Comparison of ENCODE assay signal across 16 cellular contexts in the genomic region with DNA sequence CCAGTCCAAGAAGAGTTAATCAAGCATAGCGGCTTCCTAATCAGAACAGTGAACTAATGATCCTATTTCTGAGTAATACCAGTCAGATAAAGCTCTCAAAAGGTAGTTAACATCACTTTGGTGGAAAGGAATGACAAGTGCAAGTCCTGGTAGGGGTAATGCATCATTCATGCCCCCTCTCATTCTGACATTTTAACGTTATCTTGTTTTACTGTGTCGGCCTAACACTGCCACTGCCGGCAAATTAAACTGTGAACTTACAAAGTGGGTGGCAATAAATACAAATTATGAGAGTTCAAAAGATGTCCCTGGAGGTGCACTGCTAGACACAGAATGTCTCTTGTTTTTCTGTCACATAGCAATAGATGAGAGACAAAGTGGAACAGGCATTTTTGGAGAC.
A peak's percentile ranks its signal among the peaks of the same experiment; 100 is the strongest.
DNase-seq lines count a peak whose midpoint lies in the region; ATAC-seq and TF ChIP-seq lines count a peak whose summit lies in the region.
"Had no signal": no experiment of that assay in that cellular context is flagged by ENCODE, and none has a peak within 500 bp of the region (broad histone marks: within the 10 kb centered on the region; RNA-seq: fewer than 3 reads in every experiment).

No MANE protein-coding gene starts in this region.

- no peaks in the 10 kb centered on the region for H3K27me3 Mint-ChIP-seq in chondrocyte (ENCODE audit: low read depth)

- H3K27ac ChIP-seq in ACC112 (ENCODE audit: low read depth, low read length) (peak overlapping the region; percentile 91), osteoblast (ENCODE audit: low read depth, low read length) (peak overlapping the region; percentile 43)

- no peaks in the 10 kb centered on the region for H3K9me3 Mint-ChIP-seq in chondrocyte (ENCODE audit: low read depth)
- H3K9me3 Mint-ChIP-seq: CD4-positive, alpha-beta T cell had no signal

- H3K4me1 Mint-ChIP-seq in chondrocyte (ENCODE audit: low read depth): peaks cover 51% of the 10 kb centered on the region

- H2AFZ ChIP-seq in ACC112 (ENCODE audit: low read length, unreplicated experiment): no peak overlapping the region
- no peak overlapping the region for H2AFZ ChIP-seq in osteoblast (ENCODE audit: low read length)

- DNase-seq in chondrocyte (ENCODE audit: low spot score) (no peak), osteoblast (ENCODE audit: insufficient read length, low spot score, missing footprints) (no peak), Kasumi-1 (lab: John Stamatoyannopoulos, UW) (no peak), NCI-H2081 (lab: John Stamatoyannopoulos, UW) (no peak)
- DNase-seq in stimulated activated CD4-positive, alpha-beta T cell treated with anti-CD3 and anti-CD28 coated beads, Interleukin-12 subunit alpha, Interleukin-12 subunit beta, amount 100 ng/mL, for 4 hours: no peak
- DNase-seq: AML-193; Calu3; CD4-positive, alpha-beta T cell; NCI-H1417 treated with DMSO at 0.1 percent for 48 hours; NCI-H2029; NCI-H510A; NCI-H82; SIG-M5 had no signal

- H3K4me1 ChIP-seq in ACC112 (ENCODE audit: control insufficient read depth, insufficient read depth, low read length, unreplicated experiment) (peaks cover 40% of the 10 kb centered on the region), osteoblast (ENCODE audit: insufficient read depth, low read length) (peaks cover 36% of the 10 kb centered on the region)

- H3K4me2 ChIP-seq in osteoblast (ENCODE audit: insufficient read depth, low read length): no peak overlapping the region

- H3K9me3 ChIP-seq in osteoblast (ENCODE audit: low read depth, low read length): no peaks in the 10 kb centered on the region

- TF ChIP-seq CTCF in chondrocyte (IDR thresholded peaks at IDR 0.05) (no peak), osteoblast (IDR thresholded peaks at IDR 0.05; ENCODE audit: extremely low read depth, low read depth, low read length) (no peak)

- no peaks in the 10 kb centered on the region for H3K36me3 Mint-ChIP-seq in chondrocyte (ENCODE audit: low read depth)

- peak overlapping the region; percentile 52 for H3K27ac Mint-ChIP-seq in chondrocyte (ENCODE audit: unreplicated experiment)
- H3K27ac Mint-ChIP-seq: CD4-positive, alpha-beta T cell had no signal

- no peaks in the 10 kb centered on the region for H4K20me1 ChIP-seq in osteoblast (ENCODE audit: insufficient read depth, low read length)

- no peak overlapping the region for H3K4me3 Mint-ChIP-seq in chondrocyte (ENCODE audit: unreplicated experiment)
- H3K4me3 Mint-ChIP-seq: CD4-positive, alpha-beta T cell had no signal

- H3K36me3 ChIP-seq in ACC112 (ENCODE audit: insufficient read depth, low read length): peaks cover 2% of the 10 kb centered on the region; the same call in 1 of the 2 replicates
- no peaks in the 10 kb centered on the region for H3K36me3 ChIP-seq in osteoblast (ENCODE audit: insufficient read depth, low read length)

- ATAC-seq in HG02610 (IDR thresholded peaks at IDR 0.05; ENCODE audit: unreplicated experiment): peak; percentile 26
- ATAC-seq in GM19452 (IDR thresholded peaks at IDR 0.05; ENCODE audit: unreplicated experiment): no peak

- peaks cover 44% of the 10 kb centered on the region for H3K79me2 ChIP-seq in ACC112 (ENCODE audit: control insufficient read depth, insufficient read depth, low read length, unreplicated experiment)
- H3K79me2 ChIP-seq in osteoblast (ENCODE audit: insufficient read depth, low read length): peaks cover 57% of the 10 kb centered on the region

- H3K27me3 ChIP-seq in ACC112 (ENCODE audit: insufficient read depth, low read length) (no peaks in the 10 kb centered on the region), osteoblast (ENCODE audit: insufficient read depth, low read length) (no peaks in the 10 kb centered on the region)

- H3K4me3 ChIP-seq in ACC112 (ENCODE audit: low read depth, low read length) (peak overlapping the region; percentile 6; the same call in 1 of the 2 replicates), osteoblast (ENCODE audit: insufficient read depth, low read length) (no peak overlapping the region)
